In the genomic region with DNA sequence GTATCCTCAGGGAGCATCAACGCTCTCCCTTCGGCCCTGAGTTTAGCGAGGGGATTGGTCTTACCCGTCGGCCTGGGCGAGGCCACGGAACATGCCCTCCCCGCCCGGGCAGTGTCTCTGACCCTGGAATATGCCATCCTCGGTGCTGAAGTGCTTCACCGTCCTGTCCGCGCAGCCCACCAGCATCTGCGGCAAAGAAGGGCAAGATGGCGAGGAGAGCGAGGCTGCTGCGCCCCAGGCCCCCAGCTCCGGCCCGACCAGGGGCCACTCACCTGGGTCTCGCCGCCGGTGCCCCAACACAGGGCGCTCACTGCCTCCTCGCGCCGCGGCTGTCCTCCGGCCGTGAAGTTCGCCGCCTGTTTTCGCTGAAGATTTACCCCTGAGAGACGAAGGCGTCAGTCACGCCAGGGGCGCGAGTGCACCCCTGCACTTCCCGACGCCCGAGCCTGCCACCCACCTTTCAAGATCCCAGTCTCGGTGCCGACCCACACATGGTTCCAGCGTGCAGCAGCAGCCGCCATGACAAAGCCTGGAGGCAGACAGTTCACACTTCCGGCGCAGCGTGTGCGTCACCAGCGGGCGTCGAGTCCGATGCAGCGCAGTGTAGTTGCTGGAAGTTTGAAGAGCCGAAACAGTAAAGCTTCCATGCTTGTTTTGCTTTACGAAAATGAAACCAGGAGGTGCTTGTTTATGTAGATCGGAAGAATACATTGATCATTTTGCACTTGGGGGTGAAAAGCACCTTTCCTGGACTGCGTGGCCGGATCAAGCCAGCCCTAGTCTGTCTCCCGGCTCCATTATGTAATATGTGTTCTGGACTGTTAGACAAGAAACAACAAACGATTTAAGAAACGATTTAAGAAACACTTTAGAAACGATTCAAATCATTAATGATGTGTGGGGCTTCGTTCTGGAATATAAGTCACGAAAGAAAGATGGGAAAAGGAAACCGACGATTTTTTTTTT, we compare ENCODE assay signal across 8 cellular contexts. TPM values are rescaled to one million over a fixed set of nuclear protein-coding genes. Genes with fewer than 3 reads are reported as not detected.
DNase-seq lines count a peak whose midpoint lies in the region; TF ChIP-seq lines count a peak whose summit lies in the region.

Gene WDR74 (minus strand): TSS at position 541 of the 966 bp plus-strand sequence. CDS start 20 bp downstream, at position 521.

- H3K9ac ChIP-seq in MM.1S (ENCODE audit: low read length) (peak within 1 kb of the TSS; percentile 93), stomach smooth muscle (ENCODE audit: low read length in 2 of 2) (peak within 1 kb of the TSS; percentile 80 to 83)

- no peaks in the 10 kb centered on the region for H3K9me3 Mint-ChIP-seq in neural crest cell

- peaks cover 12% of the 10 kb centered on the region for H3K4me1 ChIP-seq in MM.1S (ENCODE audit: low read length)
- peaks cover 27% of the 10 kb centered on the region for H3K4me1 ChIP-seq in stomach smooth muscle (ENCODE audit: control insufficient read depth, insufficient read depth, low read length)

- H4K20me1 ChIP-seq in MM.1S (ENCODE audit: insufficient read depth, low read length), result no peaks in the 10 kb centered on the region

- H3K4me3 Mint-ChIP-seq in neural crest cell, result no peak within 1 kb of the TSS

- peak within 1 kb of the TSS; percentile 92 for H3K27ac ChIP-seq in MM.1S (ENCODE audit: low read length)
- peak within 1 kb of the TSS; percentile 92 for H3K27ac ChIP-seq in stomach smooth muscle (ENCODE audit: low read length)

- peaks cover 26% of the 10 kb centered on the region for H3F3A ChIP-seq in MM.1S (ENCODE audit: insufficient read depth, low read length)

- peaks cover 27% of the 10 kb centered on the region for H3K4me1 Mint-ChIP-seq in neural crest cell

- H3K36me3 ChIP-seq in H7 (replicated peaks; ENCODE audit: control insufficient read depth, insufficient read depth, low read length) (peaks cover 22% of the 10 kb centered on the region), MM.1S (replicated peaks; ENCODE audit: insufficient read depth, low read length) (no peaks in the 10 kb centered on the region; the same call in 1 of the 2 replicates), stomach smooth muscle (ENCODE audit: control insufficient read depth in 2 of 2, insufficient read depth in 2 of 2, low read length in 2 of 2) (peaks cover 11 to 19% of the 10 kb centered on the region in 2 donors)

- H3K27ac Mint-ChIP-seq in neural crest cell (ENCODE audit: unreplicated experiment), result no peak within 1 kb of the TSS

- peak within 1 kb of the TSS; percentile 33 for H2AFZ ChIP-seq in MM.1S (ENCODE audit: low read length)

- DNase-seq in ELR (ENCODE audit: low read depth) (peak; percentile 96), H7 (peak; percentile 90), MM.1S (peak; percentile 97), SHP77 (lab: John Stamatoyannopoulos, UW) (peak; percentile 86 to 89), fibroblast of villous mesenchyme (ENCODE audit: low read depth) (peak; percentile 96), neural crest cell (ENCODE audit: low read depth, low spot score) (peak; percentile 71)
- DNase-seq in activated effector memory CD4-positive, alpha-beta T cell treated with Interleukin-2 at 50 U/mL for 16 hours, result peak; percentile 86

- H3K27me3 Mint-ChIP-seq in neural crest cell (ENCODE audit: low read depth), result peaks cover 6% of the 10 kb centered on the region

- H3K27me3 ChIP-seq in H7 (ENCODE audit: control insufficient read depth, insufficient read depth, low read length), result no peaks in the 10 kb centered on the region
- H3K27me3 ChIP-seq in MM.1S (replicated peaks; ENCODE audit: insufficient read depth, low read length), result no peaks in the 10 kb centered on the region
- H3K27me3 ChIP-seq in stomach smooth muscle (ENCODE audit: control insufficient read depth in 1 of 2, insufficient read depth in 2 of 2, low read length in 2 of 2), result no peaks in the 10 kb centered on the region

- H3K79me2 ChIP-seq in MM.1S (ENCODE audit: low read length), result peaks cover 51% of the 10 kb centered on the region

- H3K4me2 ChIP-seq in MM.1S (ENCODE audit: low read depth, low read length), result peak within 1 kb of the TSS; percentile 83

- H3K9me3 ChIP-seq in MM.1S (replicated peaks; ENCODE audit: insufficient read depth, low read length) (no peaks in the 10 kb centered on the region), stomach smooth muscle (ENCODE audit: control insufficient read depth in 2 of 2, low read length in 2 of 2) (no peaks in the 10 kb centered on the region)

- H3K36me3 Mint-ChIP-seq in neural crest cell (ENCODE audit: low read depth), result no peaks in the 10 kb centered on the region

- H3K9me2 ChIP-seq in MM.1S (replicated peaks; ENCODE audit: insufficient read depth, low read length), result no peaks in the 10 kb centered on the region

- no peak for TF ChIP-seq CTCF in MM.1S (IDR thresholded peaks at IDR 0.05; ENCODE audit: low read length)
- TF ChIP-seq CTCF in fibroblast of villous mesenchyme (IDR thresholded peaks at IDR 0.05; ENCODE audit: insufficient read depth, low read depth, low read length), result no peak
- TF ChIP-seq CTCF in neural crest cell (conservative IDR thresholded peaks at IDR 0.05), result no peak

- H3K4me3 ChIP-seq in H7 (ENCODE audit: insufficient read depth, low read depth, low read length) (peak within 1 kb of the TSS; percentile 93), MM.1S (ENCODE audit: low read length) (peak within 1 kb of the TSS; percentile 96), fibroblast of villous mesenchyme (ENCODE audit: low read depth, low read length) (peak within 1 kb of the TSS; percentile 95), stomach smooth muscle (ENCODE audit: low read length in 2 of 2) (peak within 1 kb of the TSS; percentile 92 to 97)

RNA-seq across cellular contexts. Expression of gene WDR74, which starts in this region (rescaled TPM):
- total RNA-seq in H7 (2014; rRNA removed; shearing (Covaris generic)), result 153 and 160 TPM in 2 replicates
- total RNA-seq in fibroblast of villous mesenchyme, result 36.1 and 39.7 TPM in 2 replicates
- total RNA-seq in neural crest cell, result 62.1 and 69.2 TPM in 2 replicates

Comparison
In these comparisons a context has a peak if more than half of its experiments do, and no peak if none do; other contexts are left out.
1. Peak in every context shown above with its lines: DNase-seq, H3K4me3 ChIP-seq and H3K27ac ChIP-seq.